ENCODE assay signal across 8 cellular contexts in genomic region chr20:58889334-58890072, GRCh38. TPM values are rescaled to one million over a fixed set of nuclear protein-coding genes. Genes with fewer than 3 reads are reported as not detected.
DNase-seq lines count a peak whose midpoint lies in the region; ATAC-seq and TF ChIP-seq lines count a peak whose summit lies in the region.

No MANE protein-coding gene starts in this region.

- H3K27ac ChIP-seq in HUES6 (ENCODE audit: low read depth, low read length) (no peak overlapping the region), right lobe of liver (peak overlapping the region; percentile 44 to 81 (median 57)), upper lobe of right lung (peak overlapping the region; percentile 88)

- 45% methylated on average over 65 of the region's 79 CpGs for WGBS in right lobe of liver (ENCODE audit: insufficient coverage, low coverage, low lambda C conversion rate, missing lambda C conversion rate)

- in situ Hi-C loops in astrocyte of the cerebellum (cut with HindIII; ENCODE audit: low sequenced_read_pairs) (no loop called here), G401 (cut with HindIII; ENCODE audit: low sequenced_read_pairs) (no loop called here)

- TF ChIP-seq POLR2A in right lobe of liver (IDR thresholded peaks at IDR 0.05) = peak; percentile 27

- peak overlapping the region; percentile 91 for H3K9ac ChIP-seq in HUES6 (ENCODE audit: low read length)

- H3K9me3 ChIP-seq in HUES6 (ENCODE audit: control insufficient read depth, insufficient read depth, low read depth, low read length) = no peaks in the 10 kb centered on the region
- no peaks in the 10 kb centered on the region for H3K9me3 ChIP-seq in right lobe of liver
- no peaks in the 10 kb centered on the region for H3K9me3 ChIP-seq in upper lobe of right lung

- ATAC-seq in right lobe of liver = no peak
- ATAC-seq in upper lobe of right lung = no peak
- ATAC-seq in HG03025 (IDR thresholded peaks at IDR 0.05; ENCODE audit: low FRiP score, unreplicated experiment) = no peak

- H3K4me1 ChIP-seq in HUES6 (ENCODE audit: control insufficient read depth, insufficient read depth, low read length) (peaks cover 14% of the 10 kb centered on the region), right lobe of liver (peaks cover 0 to 17% (median 10%) of the 10 kb centered on the region in 4 donors), upper lobe of right lung (peaks cover 17% of the 10 kb centered on the region)

- TF ChIP-seq CTCF in AG04449 (IDR thresholded peaks at IDR 0.05; ENCODE audit: insufficient read depth, low read length, missing control alignments) (no peak), astrocyte of the cerebellum (IDR thresholded peaks at IDR 0.05; ENCODE audit: low read depth, low read length, missing control alignments) (no peak), right lobe of liver (IDR thresholded peaks at IDR 0.05) (no peak), upper lobe of right lung (IDR thresholded peaks at IDR 0.05) (no peak)

- CTCF ChIA-PET in AG04449 (lab: Yijun Ruan, JAX) = interaction anchor here (1.3 kb wide), 1 partner anchor 19 kb away, joined by 4 read pairs; no protein-coding TSS in a partner anchor

- peaks cover 6% of the 10 kb centered on the region; the same call in 1 of the 2 replicates for H3K27me3 ChIP-seq in HUES6 (ENCODE audit: control insufficient read depth, insufficient read depth, low read length)
- H3K27me3 ChIP-seq in right lobe of liver = no peaks in the 10 kb centered on the region
- no peaks in the 10 kb centered on the region for H3K27me3 ChIP-seq in upper lobe of right lung

- POLR2A ChIA-PET in AG04449 (lab: Yijun Ruan, JAX) = interaction anchor here (0.6 to 1.6 kb wide), 7 partner anchors 18 to 374 kb away, joined by 3 to 9 read pairs (median 4); partner anchors contain the start of genes APCDD1L and ATP5F1E

- no peaks in the 10 kb centered on the region for H3K36me3 ChIP-seq in HUES6 (ENCODE audit: control insufficient read depth, insufficient read depth, low read length)
- H3K36me3 ChIP-seq in right lobe of liver = no peaks in the 10 kb centered on the region
- H3K36me3 ChIP-seq in upper lobe of right lung = no peaks in the 10 kb centered on the region

- intact Hi-C loops in right lobe of liver (cut with DNase I) = loop anchor here (10.0 kb wide), 2 partner anchors 125 to 155 kb away; partner anchors contain the start of genes PRELID3B (in 2 of the 2) and TUBB1 (in 1 of the 2)
- intact Hi-C loops in upper lobe of right lung (cut with DNase I) = no loop called here

- H3K4me3 ChIP-seq in AG04449 (ENCODE audit: low read depth, low read length) (peak overlapping the region; percentile 71), HUES6 (ENCODE audit: low read depth, low read length) (peak overlapping the region; percentile 98), astrocyte of the cerebellum (ENCODE audit: low read depth, low read length) (peak overlapping the region; percentile 88), right lobe of liver (peak overlapping the region; percentile 41 to 71 (median 44)), upper lobe of right lung (peak overlapping the region; percentile 56)

- DNase-seq in AG04449 (ENCODE audit: low read depth, low spot score) (no peak), astrocyte of the cerebellum (ENCODE audit: low read depth) (no peak), right lobe of liver (peak in 1 of 3 donors; percentile 32), upper lobe of right lung (no peak), G401 (ENCODE audit: low spot score) (no peak), NOMO-1 treated with dmso at 0.1 percent for 144 hours (lab: John Stamatoyannopoulos, UW; ENCODE audit: unreplicated experiment) (no peak)

RNA-seq across cellular contexts. Expression of gene GNAS, which starts 37.0 kb away (rescaled TPM):
- 100 to 1,000 TPM; 254 to 400 (median 287) TPM for total RNA-seq in right lobe of liver
- 746 TPM for total RNA-seq in upper lobe of right lung
- total RNA-seq in G401 (2014; rRNA removed; shearing (Covaris generic)) = 580 and 603 TPM in 2 replicates

RNA-seq across cellular contexts. Expression of gene GNAS-AS1, which starts 38.8 kb away (rescaled TPM):
- under 1 TPM in 3 of 6 experiments, not detected in 3; 0.23 to 0.37 (median 0.27) TPM for total RNA-seq in right lobe of liver
- 1.1 TPM for total RNA-seq in upper lobe of right lung
- not detected in 2 replicates for total RNA-seq in G401 (2014; rRNA removed; shearing (Covaris generic))

Comparison
In these comparisons a context has a peak if more than half of its experiments do, and no peak if none do; other contexts are left out.
1. H3K4me3 ChIP-seq: peak in every context shown above with its lines; median percentile 98 in HUES6; 88 in astrocyte of the cerebellum; 71 in AG04449; 56 in upper lobe of right lung; 44 in right lobe of liver.